In genomic region chr9:81588148-81588874, GRCh38 we compare ENCODE assay signal across 8 cellular contexts.
DNase-seq lines count a peak whose midpoint lies in the region; ATAC-seq, FAIRE-seq and TF ChIP-seq lines count a peak whose summit lies in the region.

No MANE protein-coding gene starts in this region.

- TF ChIP-seq CTCF in SK-N-SH (IDR thresholded peaks at IDR 0.05): no peak
- no peak for TF ChIP-seq CTCF in choroid plexus epithelial cell (conservative IDR thresholded peaks at IDR 0.05; ENCODE audit: low read depth, low read length)
- TF ChIP-seq CTCF in HepG2 (CRISPR knock-in tag; IDR thresholded peaks at IDR 0.05): peak; percentile 52

- in situ Hi-C loops in HepG2 (cut with HindIII; ENCODE audit: extremely low pct_ligation_motif_present, low pct_unique_long_range_greater_than_20kb): no loop called here

- no TSS peak for BruUV-seq in HepG2 (replicated peaks; lab: Mats Ljungman, UMichigan)

- no peak overlapping the region for H3K4me3 ChIP-seq in SK-N-SH (ENCODE audit: low read depth in 2 of 2, low read length in 1 of 2)
- no peak overlapping the region for H3K4me3 ChIP-seq in choroid plexus epithelial cell (ENCODE audit: low read depth, low read length)
- peak overlapping the region in 2 of 3 experiments; percentile 11 to 47; a peak in 3 of 6 replicates for H3K4me3 ChIP-seq in HepG2 (replicated peaks in 1 of 3; ENCODE audit: insufficient read depth in 1 of 3, low read depth in 2 of 3, low read length in 3 of 3)

- TF ChIP-seq POLR2A in HepG2 (IDR thresholded peaks at IDR 0.05; ENCODE audit: insufficient read depth in 1 of 2, low read depth in 2 of 2, low read length in 2 of 2): peak; percentile 40 to 47; a peak in 1 of 4 replicates

- H3K27ac ChIP-seq in SK-N-SH (ENCODE audit: low read depth in 2 of 2, low read length in 1 of 2): no peak overlapping the region
- H3K27ac ChIP-seq in HepG2 (ENCODE audit: extremely low read length, insufficient read depth, low read length): peak overlapping the region; percentile 99

- peaks cover 0 to 11% of the 10 kb centered on the region in 2 experiments; a peak in 2 of 4 replicates for H3K4me1 ChIP-seq in SK-N-SH (ENCODE audit: control insufficient read depth in 1 of 2, insufficient read depth in 2 of 2, low read depth in 1 of 2, low read length in 1 of 2)
- H3K4me1 ChIP-seq in HepG2 (ENCODE audit: insufficient read depth, low read length): peaks cover 96% of the 10 kb centered on the region

- H3F3A ChIP-seq in SK-N-SH (replicated peaks; ENCODE audit: insufficient read depth): no peaks in the 10 kb centered on the region

- H3K36me3 ChIP-seq in SK-N-SH (replicated peaks in 1 of 2; ENCODE audit: control insufficient read depth in 1 of 2, insufficient read depth in 2 of 2, low read length in 1 of 2) (peaks cover 11 to 37% of the 10 kb centered on the region in 2 experiments), HepG2 (replicated peaks in 1 of 2; ENCODE audit: control insufficient read depth in 1 of 2, insufficient read depth in 2 of 2, low read length in 2 of 2) (peaks cover 13 to 63% of the 10 kb centered on the region in 2 experiments)

- no peak for DNase-seq in SK-N-SH
- DNase-seq in choroid plexus epithelial cell (ENCODE audit: low read depth): peak; percentile 87
- peak; percentile 99 for DNase-seq in HepG2 (ENCODE audit: low spot score)
- DNase-seq in ureter (ENCODE audit: low spot score): peak; percentile 55
- no peak for DNase-seq in cerebellar cortex (ENCODE audit: low spot score)
- DNase-seq in DMS79 (lab: John Stamatoyannopoulos, UW): no peak
- DNase-seq in UCSD-AML1 (lab: John Stamatoyannopoulos, UW; ENCODE audit: unreplicated experiment): no peak

- WGBS in SK-N-SH (ENCODE audit: low lambda C conversion rate): 88% methylated on average over 14 of the region's 15 CpGs
- WGBS in HepG2 (ENCODE audit: low lambda C conversion rate): 1% methylated on average over 14 of the region's 15 CpGs

- intact Hi-C loops in HepG2 (cut with micrococcal nuclease; ENCODE audit: unreplicated experiment): loop anchor here (1.0 to 5.0 kb wide), 6 partner anchors 22 to 99 kb away; no protein-coding TSS in a partner anchor

- no peak overlapping the region for H2AFZ ChIP-seq in SK-N-SH (ENCODE audit: low read depth)
- no peak overlapping the region for H2AFZ ChIP-seq in HepG2 (ENCODE audit: low read length)

- no peak; the same call in 2 of the 3 replicates for ATAC-seq in SK-N-SH treated with all-trans-retinoic acid at 6 μM for 48 hours
- peak; percentile 96 for ATAC-seq in HepG2

- CTCF ChIA-PET in SK-N-SH (lab: Yijun Ruan, JAX): interaction anchor here (1.0 kb wide), 1 partner anchor 12 kb away, joined by 3 read pairs; no protein-coding TSS in a partner anchor
- CTCF ChIA-PET in HepG2 (lab: Yijun Ruan, JAX; ENCODE audit: low intra/inter-chr PET ratio, low total read pairs): interaction anchor here (1.0 to 1.3 kb wide), 2 partner anchors 65 to 99 kb away, joined by 3 to 4 read pairs; no protein-coding TSS in a partner anchor

- no peaks in the 10 kb centered on the region for H3K9me2 ChIP-seq in SK-N-SH

- TF ChIP-seq EP300 in SK-N-SH (IDR thresholded peaks at IDR 0.05; ENCODE audit: borderline replicate concordance in 1 of 2, low read depth in 1 of 2, low read length in 1 of 2) (no peak), HepG2 (IDR thresholded peaks at IDR 0.05; ENCODE audit: low read depth in 2 of 2, low read length in 2 of 2) (peak; percentile 97 to 98), HepG2 (CRISPR knock-in tag; IDR thresholded peaks at IDR 0.05; ENCODE audit: borderline replicate concordance) (peak; percentile 95)

- H4K20me1 ChIP-seq in SK-N-SH (ENCODE audit: insufficient read depth) (no peaks in the 10 kb centered on the region), HepG2 (ENCODE audit: insufficient read depth, low read length) (no peaks in the 10 kb centered on the region)

- H3K9ac ChIP-seq in SK-N-SH (no peak overlapping the region), HepG2 (ENCODE audit: insufficient read depth, low read depth, low read length) (peak overlapping the region; percentile 80)

- POLR2A ChIA-PET in SK-N-SH (lab: Yijun Ruan, JAX): no interaction called here
- POLR2A ChIA-PET in HepG2 (lab: Yijun Ruan, JAX): interaction anchor here (0.9 to 2.8 kb wide), 19 partner anchors 8 to 101 kb away, joined by 3 to 37 read pairs (median 5); partner anchors contain the start of gene TLE1

- TF ChIP-seq RAD21 in SK-N-SH (IDR thresholded peaks at IDR 0.05; ENCODE audit: low read length) (no peak), HepG2 (CRISPR knock-in tag; IDR thresholded peaks at IDR 0.05) (peak; percentile 66; the same call in 1 of the 2 replicates)

- no peaks in the 10 kb centered on the region for H3K79me2 ChIP-seq in SK-N-SH (ENCODE audit: insufficient read depth)
- H3K79me2 ChIP-seq in HepG2 (ENCODE audit: insufficient read depth, low read length): no peaks in the 10 kb centered on the region

- H3K27me3 ChIP-seq in SK-N-SH (ENCODE audit: insufficient read depth): no peaks in the 10 kb centered on the region
- no peaks in the 10 kb centered on the region for H3K27me3 ChIP-seq in HepG2 (ENCODE audit: control insufficient read depth in 1 of 2, insufficient read depth in 2 of 2, low read length in 2 of 2)

- H3K4me2 ChIP-seq in SK-N-SH: no peak overlapping the region
- H3K4me2 ChIP-seq in HepG2 (ENCODE audit: low read depth, low read length): peak overlapping the region; percentile 68

- peak; percentile 88 for FAIRE-seq in HepG2 (lab: Jason Lieb, UNC)

- no peaks in the 10 kb centered on the region for H3K9me3 ChIP-seq in SK-N-SH
- no peaks in the 10 kb centered on the region for H3K9me3 ChIP-seq in HepG2 (ENCODE audit: low read length)

TF ChIP-seq in SK-N-SH treated with all-trans-retinoic acid at 6 μM for 48 hours, 23 proteins besides CTCF, POLR2A, EP300 and RAD21:
- no peak for TF ChIP-seq PPARA (CRISPR knock-in tag; IDR thresholded peaks at IDR 0.05; ENCODE audit: borderline replicate concordance)
- peak; percentile 11; the same call in 1 of the 2 replicates for TF ChIP-seq ISL1 (CRISPR knock-in tag; IDR thresholded peaks at IDR 0.05)

TF ChIP-seq in SK-N-SH, 30 proteins besides CTCF, POLR2A, EP300 and RAD21 (continues in another document):
- TF ChIP-seq PBX3 (IDR thresholded peaks at IDR 0.05) (no peak), USF2 (IDR thresholded peaks at IDR 0.05; ENCODE audit: borderline replicate concordance, low read depth, low read length) (no peak), CHD2 (IDR thresholded peaks at IDR 0.05; ENCODE audit: low read length, partially characterized antibody) (no peak), FOSL2 (IDR thresholded peaks at IDR 0.05; ENCODE audit: borderline replicate concordance, low read depth) (no peak)

TF ChIP-seq in HepG2, 621 proteins besides CTCF, POLR2A, EP300 and RAD21 (continues in another document):
- TF ChIP-seq ZMYM4 (CRISPR knock-in tag; IDR thresholded peaks at IDR 0.05): peak; percentile 71
- TF ChIP-seq ZBTB37 (CRISPR knock-in tag; IDR thresholded peaks at IDR 0.05): no peak; the same call in 1 of the 2 replicates
- peak; percentile 98 for TF ChIP-seq HNF4A (CRISPR knock-in tag; IDR thresholded peaks at IDR 0.05)
- TF ChIP-seq ZNF580 (CRISPR knock-in tag; IDR thresholded peaks at IDR 0.05; ENCODE audit: borderline replicate concordance, low read depth): 0 out of 2 replicates have a peak, but pooled peaks have one; percentile 53
- 0 out of 2 replicates have a peak, but pooled peaks have one; percentile 15 for TF ChIP-seq ZBTB4 (CRISPR knock-in tag; IDR thresholded peaks at IDR 0.05; ENCODE audit: borderline replicate concordance)
- no peak for TF ChIP-seq ETS1 (CRISPR knock-in tag; IDR thresholded peaks at IDR 0.05)

Comparison
In these comparisons a context has a peak if more than half of its experiments do, and no peak if none do; other contexts are left out.
1. DNase-seq: peak in choroid plexus epithelial cell (single experiment), HepG2 (single experiment) and ureter (single experiment); none in SK-N-SH (single experiment), cerebellar cortex (single experiment), DMS79 (single experiment) and UCSD-AML1 (single experiment).
2. H3K4me3 ChIP-seq: peak in HepG2 (2 of 3); none in SK-N-SH (0 of 2) and choroid plexus epithelial cell (single experiment).